8 cellular contexts compared by ENCODE assay signal in genomic region chrX:123833387-123833786, GRCh38. TPM values are rescaled to one million over a fixed set of nuclear protein-coding genes. Genes with fewer than 3 reads are reported as not detected.
DNase-seq lines count a peak whose midpoint lies in the region; ATAC-seq and TF ChIP-seq lines count a peak whose summit lies in the region.

No MANE protein-coding gene starts in this region.

- H3K27ac ChIP-seq in fibroblast of lung (ENCODE audit: insufficient read depth, low read length) = no peak overlapping the region
- no peak overlapping the region for H3K27ac ChIP-seq in neural progenitor cell

- H4K20me1 ChIP-seq in fibroblast of lung (ENCODE audit: control insufficient read depth, extremely low read depth, insufficient read depth, low read length) = no peaks in the 10 kb centered on the region
- no peaks in the 10 kb centered on the region for H4K20me1 ChIP-seq in neural progenitor cell (ENCODE audit: low read depth)

- H2AFZ ChIP-seq in fibroblast of lung (ENCODE audit: low read length) (no peak overlapping the region), neural progenitor cell (replicated peaks) (no peak overlapping the region)

- no peak overlapping the region for H3K27ac Mint-ChIP-seq in neural progenitor cell
- no peak overlapping the region for H3K27ac Mint-ChIP-seq in type B pancreatic cell

- peak; percentile 59 to 74 for TF ChIP-seq CTCF in fibroblast of lung (conservative IDR thresholded peaks at IDR 0.05 in 1 of 2, IDR thresholded peaks at IDR 0.05 in 1 of 2; ENCODE audit: low read depth in 1 of 2, low read length in 2 of 2)
- peak; percentile 75 for TF ChIP-seq CTCF in neural progenitor cell (IDR thresholded peaks at IDR 0.05)
- peak; percentile 80 for TF ChIP-seq CTCF in type B pancreatic cell (conservative IDR thresholded peaks at IDR 0.05)

- H3K9me3 Mint-ChIP-seq in neural progenitor cell (peaks cover 4% of the 10 kb centered on the region), type B pancreatic cell (no peaks in the 10 kb centered on the region)

- H3K4me3 ChIP-seq in fibroblast of lung (replicated peaks in 1 of 4; ENCODE audit: control extremely low read depth in 1 of 4, insufficient read depth in 1 of 4, low read depth in 3 of 4, low read length in 4 of 4) (no peak overlapping the region), neural progenitor cell (no peak overlapping the region)

- H3K4me3 Mint-ChIP-seq in neural progenitor cell (no peak overlapping the region), type B pancreatic cell (no peak overlapping the region)

- H3K36me3 ChIP-seq in fibroblast of lung (ENCODE audit: control insufficient read depth, insufficient read depth, low read length) = no peaks in the 10 kb centered on the region
- no peaks in the 10 kb centered on the region for H3K36me3 ChIP-seq in neural progenitor cell

- H3K36me3 Mint-ChIP-seq in neural progenitor cell = no peaks in the 10 kb centered on the region
- H3K36me3 Mint-ChIP-seq in type B pancreatic cell = no peaks in the 10 kb centered on the region

- H3K4me1 ChIP-seq in fibroblast of lung (ENCODE audit: control insufficient read depth, extremely low read depth, insufficient read depth, low read length) (no peaks in the 10 kb centered on the region), neural progenitor cell (peaks cover 8% of the 10 kb centered on the region)

- peaks cover 9% of the 10 kb centered on the region for H3F3A ChIP-seq in neural progenitor cell (ENCODE audit: low read depth)

- DNase-seq in DMS153 treated with DMSO at 0.1 percent for 48 hours (lab: John Stamatoyannopoulos, UW; ENCODE audit: unreplicated experiment) = peak; percentile 23
- DNase-seq in HUDEP-2 (lab: John Stamatoyannopoulos, UW; ENCODE audit: unreplicated experiment in 76 of 76) = peak in 55 of 76 experiments; percentile 0 to 62 (median 18)
- DNase-seq in NOMO-1 treated with dmso at 0.1 percent for 144 hours (lab: John Stamatoyannopoulos, UW; ENCODE audit: unreplicated experiment) = peak; percentile 21
- peak; percentile 36 for DNase-seq in activated T-cell treated with anti-CD3 and anti-CD28 coated beads for 24 hours (ENCODE audit: low read depth)
- peak; percentile 15 to 46 for DNase-seq in fibroblast of lung (ENCODE audit: low read depth in 2 of 2)
- DNase-seq in neural progenitor cell (ENCODE audit: low spot score) = peak; percentile 38
- DNase-seq in type B pancreatic cell (ENCODE audit: extremely low spot score, unreplicated experiment) = no peak

- no peak overlapping the region for H3K4me2 ChIP-seq in fibroblast of lung (ENCODE audit: extremely low read depth, insufficient read depth, low read length)
- peak overlapping the region; percentile 63 for H3K4me2 ChIP-seq in neural progenitor cell

- H3K9me3 ChIP-seq in fibroblast of lung (ENCODE audit: control insufficient read depth, insufficient read depth, low read depth, low read length) (no peaks in the 10 kb centered on the region), neural progenitor cell (ENCODE audit: low read depth) (no peaks in the 10 kb centered on the region)

- H3K79me2 ChIP-seq in fibroblast of lung (ENCODE audit: control insufficient read depth, insufficient read depth, low read length) (no peaks in the 10 kb centered on the region), neural progenitor cell (ENCODE audit: low read depth) (no peaks in the 10 kb centered on the region)

- peak; percentile 75 for ATAC-seq in GM21515 (IDR thresholded peaks at IDR 0.05; ENCODE audit: unreplicated experiment)

- H3K9ac ChIP-seq in fibroblast of lung (ENCODE audit: insufficient read depth, low read length) (no peak overlapping the region), neural progenitor cell (no peak overlapping the region)

- no peaks in the 10 kb centered on the region for H3K27me3 ChIP-seq in fibroblast of lung (ENCODE audit: control insufficient read depth, insufficient read depth, low read length)
- no peaks in the 10 kb centered on the region for H3K27me3 ChIP-seq in neural progenitor cell

- H3K4me1 Mint-ChIP-seq in neural progenitor cell = peaks cover 21% of the 10 kb centered on the region
- peaks cover 7% of the 10 kb centered on the region for H3K4me1 Mint-ChIP-seq in type B pancreatic cell (ENCODE audit: unreplicated experiment)

- H3K27me3 Mint-ChIP-seq in neural progenitor cell (ENCODE audit: insufficient read depth, low read depth) = peaks cover 2% of the 10 kb centered on the region
- H3K27me3 Mint-ChIP-seq in type B pancreatic cell = no peaks in the 10 kb centered on the region

RNA-seq across cellular contexts. Expression of gene XIAP, which starts 26.5 kb away (rescaled TPM):
- 37.0 and 45.1 TPM in 2 replicates for total RNA-seq in fibroblast of lung
- 21.5 and 21.8 TPM in 2 replicates for polyA plus RNA-seq in fibroblast of lung
- 16.0 and 18.8 TPM in 2 replicates for polyA plus RNA-seq in fibroblast of lung (2012)
- 5.7 and 6.3 TPM in 2 replicates for polyA minus RNA-seq in fibroblast of lung (ENCODE audit: low replicate concordance)
- 26.7 and 44.6 TPM in 2 replicates for total RNA-seq in neural progenitor cell (ENCODE audit: low replicate concordance)
- total RNA-seq in type B pancreatic cell (ENCODE audit: low replicate concordance) = 34.4 and 37.3 TPM in 2 replicates
